Comparison of ENCODE assay signal across 8 cellular contexts in the genomic region with DNA sequence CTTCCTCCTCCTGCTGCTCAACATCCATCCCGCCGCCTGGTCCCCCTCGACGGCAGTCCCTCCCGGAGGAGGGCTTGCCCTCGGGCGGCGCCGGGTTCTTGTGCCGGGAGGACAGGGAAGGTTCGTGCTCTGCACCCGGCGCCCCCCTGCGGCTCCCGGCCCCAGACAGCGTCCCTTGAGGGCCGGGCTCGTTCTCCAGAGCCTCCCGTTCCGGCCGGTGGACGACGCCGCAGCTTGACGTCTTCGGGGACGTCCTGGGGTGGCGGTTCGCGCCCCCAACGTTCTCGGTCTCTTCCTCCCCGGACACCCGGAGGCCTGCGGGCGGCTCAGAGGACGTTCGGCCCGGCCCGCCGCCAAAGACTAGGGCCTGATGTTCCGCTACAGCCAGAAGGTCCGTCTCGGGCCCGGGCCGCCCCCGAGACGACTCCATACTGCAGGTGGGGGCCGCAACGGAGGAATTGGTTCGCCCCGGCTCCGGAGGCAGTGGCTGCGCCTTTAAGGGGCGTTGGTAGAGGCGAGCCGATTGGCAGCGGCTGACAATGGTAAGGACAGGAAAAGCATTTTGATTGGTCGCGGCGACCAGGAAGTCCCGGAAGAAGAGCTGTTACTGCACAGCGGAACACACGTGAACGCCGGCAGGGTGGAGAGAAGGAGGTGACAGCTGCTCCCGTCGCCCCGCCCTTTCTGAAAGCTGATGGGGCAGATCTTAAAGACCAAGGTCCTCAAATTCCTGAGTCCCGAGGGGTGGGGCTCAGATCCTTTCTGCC. TPM values are rescaled to one million over a fixed set of nuclear protein-coding genes. Genes with fewer than 3 reads are reported as not detected.
DNase-seq lines count a peak whose midpoint lies in the region; ATAC-seq and TF ChIP-seq lines count a peak whose summit lies in the region.

TSS of gene BORCS6 (minus strand) at position 470 of the 767 bp plus-strand sequence. CDS start at position 430, 40 bp downstream.

- H3K36me3 ChIP-seq in heart left ventricle: no peaks in the 10 kb centered on the region

- peak within 1 kb of the TSS; percentile 57 to 96 (median 82) for H3K4me3 ChIP-seq in heart left ventricle

- TF ChIP-seq CTCF in GM12874 (IDR thresholded peaks at IDR 0.05; ENCODE audit: insufficient read depth, low read depth, low read length) (0 out of 2 replicates have a peak, but pooled peaks have one; percentile 15), heart left ventricle (IDR thresholded peaks at IDR 0.05) (peak in 5 of 12 donors; percentile 10 to 23 (median 12))

- DNase-seq in NCI-H1436 (lab: John Stamatoyannopoulos, UW): peak; percentile 96
- DNase-seq in T follicular helper cell (ENCODE audit: low read depth): peak; percentile 93
- peak; percentile 97 to 99 (median 98) for DNase-seq in heart left ventricle
- peak; percentile 99 for DNase-seq in posterior vena cava (ENCODE audit: low spot score)
- peak; percentile 97 for DNase-seq in ureter (ENCODE audit: low spot score)

- H3K27me3 ChIP-seq in heart left ventricle: no peaks in the 10 kb centered on the region

- ATAC-seq in HG02763 (IDR thresholded peaks at IDR 0.05; ENCODE audit: unreplicated experiment) (peak; percentile 45), heart left ventricle (peak; percentile 68 to 83 (median 78))

- peak in 1 of 2 donors; percentile 88 for TF ChIP-seq POLR2A in heart left ventricle (IDR thresholded peaks at IDR 0.05)

- intact Hi-C loops in heart left ventricle (cut with DNase I) (loop anchor here in 5 of 10 donors (5.0 to 10.0 kb wide), 5 partner anchors 55 to 185 kb away; partner anchors contain the start of genes CTC1 (in 1 of the 5), HES7 (in 1 of the 5), KRABD2 (in 1 of the 5) and PFAS (in 1 of the 5)), posterior vena cava (cut with DNase I) (loop anchor here (5.0 kb wide), 3 partner anchors 32 to 97 kb away; partner anchors contain the start of genes HES7 (in 1 of the 2) and RANGRF (in 1 of the 2))

- peaks cover 6 to 54% (median 35%) of the 10 kb centered on the region in 12 donors for H3K4me1 ChIP-seq in heart left ventricle

- H3K27ac ChIP-seq in adipose tissue (ENCODE audit: low read depth, low read length): peak within 1 kb of the TSS; percentile 36
- peak within 1 kb of the TSS; percentile 87 to 99 (median 96) for H3K27ac ChIP-seq in heart left ventricle

- WGBS in adipose tissue, 3 donors: 0 to 1% (median 0%) methylated on average over 65 to 70 of the region's 70 CpGs
- 0 to 1% (median 0%) methylated on average over 49 to 70 of the region's 70 CpGs for WGBS in heart left ventricle, 4 donors

- no peaks in the 10 kb centered on the region for H3K9me3 ChIP-seq in heart left ventricle

RNA-seq across cellular contexts. Expression of gene BORCS6, which starts in this region (rescaled TPM):
- polyA plus RNA-seq in adipose tissue (10 to 100 TPM in 1 of 3 donors, 1 to 10 TPM in 2; 3.3 to 13.9 (median 5.2) TPM), heart left ventricle (10 to 100 TPM in 1 of 2 donors, 1 to 10 TPM in 1; 5.1 to 12.9 TPM)
- total RNA-seq in heart left ventricle (10 to 100 TPM in 3 of 9 donors, 1 to 10 TPM in 6; 6.1 to 13.5 (median 8.1) TPM), posterior vena cava (1 to 10 TPM; 4.5 to 5.6 TPM), ureter (7.1 TPM)

Comparison
In these comparisons a context has a peak if more than half of its experiments do, and no peak if none do; other contexts are left out.
1. Peak in every context shown above with its lines: DNase-seq, ATAC-seq, H3K4me3 ChIP-seq and H3K27ac ChIP-seq.